22 cellular contexts compared by ENCODE assay signal in genomic region chr7:82722946-82723345, GRCh38.
DNase-seq lines count a peak whose midpoint lies in the region.
"Had no signal": no experiment of that assay in that cellular context is flagged by ENCODE, and none has a peak within 500 bp of the region (broad histone marks: within the 10 kb centered on the region; RNA-seq: fewer than 3 reads in every experiment).

No MANE protein-coding gene starts in this region.

- H2AK5ac ChIP-seq in mesendoderm (ENCODE audit: low read length), result no peak overlapping the region

- DNase-seq in DMS 273 (lab: John Stamatoyannopoulos, UW; ENCODE audit: unreplicated experiment) (peak; percentile 25), DMS 273 treated with DMSO at 0.1 percent for 48 hours (lab: John Stamatoyannopoulos, UW) (no peak), GM23248 (peak; percentile 67), SK-MEL-5 (ENCODE audit: low read depth, low spot score) (peak; percentile 24), mesendoderm (peak; percentile 58), D341Med (ENCODE audit: low spot score) (no peak)
- DNase-seq in activated effector memory CD4-positive, alpha-beta T cell treated with Interleukin-2 at 50 U/mL for 16 hours, result no peak
- DNase-seq in CD4-positive, alpha-beta memory T cell, result no peak
- DNase-seq: activated CD8-positive, alpha-beta memory T cell treated with anti-CD3 and anti-CD28 coated beads for 24 hours; activated T-cell treated with anti-CD3 and anti-CD28 coated beads, Interleukin-2, amount 50 U/mL, for 72 hours; brain microvascular endothelial cell; C1 segment of cervical spinal cord; colonic mucosa; GOT3; midbrain; NCI-H1092 treated with DMSO at 0.1 percent for 48 hours; psoas muscle; stimulated activated CD8-positive, alpha-beta memory T cell treated with anti-CD3 and anti-CD28 coated beads, Interleukin-4, amount 100 ng/mL, for 48 hours had no signal

- POLR2A ChIA-PET in CD4-positive, alpha-beta memory T cell (lab: Charles Lee; ENCODE audit: partially characterized antibody), result no interaction called here

- H3K56ac ChIP-seq in mesendoderm (ENCODE audit: low read length), result no peak overlapping the region

- no peak overlapping the region for H2BK120ac ChIP-seq in mesendoderm (ENCODE audit: low read depth, low read length)

- H3K27ac Mint-ChIP-seq in CD4-positive, alpha-beta memory T cell, result no peak overlapping the region
- H3K27ac Mint-ChIP-seq: activated naive CD4-positive, alpha-beta T cell treated with anti-CD3 and anti-CD28 coated beads, Interleukin-2, amount 50 U/mL, for 72 hours; activated T-cell treated with anti-CD3 and anti-CD28 coated beads, Interleukin-2, amount 50 U/mL, for 72 hours; IgD-negative memory B cell had no signal

- no peaks in the 10 kb centered on the region for H3K36me3 Mint-ChIP-seq in CD4-positive, alpha-beta memory T cell
- H3K36me3 Mint-ChIP-seq: activated naive CD4-positive, alpha-beta T cell treated with anti-CD3 and anti-CD28 coated beads, Interleukin-2, amount 50 U/mL, for 72 hours; IgD-negative memory B cell had no signal

- intact Hi-C loops in CD4-positive, alpha-beta memory T cell (cut with micrococcal nuclease), result loop anchor here (10.0 kb wide), 1 partner anchor 148 kb away; no protein-coding TSS in a partner anchor

- no peak overlapping the region for H4K5ac ChIP-seq in mesendoderm (ENCODE audit: low read length)

- 0 out of 2 replicates have a peak overlapping the region, but pooled peaks have one; percentile 4 for H2AFZ ChIP-seq in GM23248

- peaks cover 0 to 5% (median under 1%) of the 10 kb centered on the region in 8 donors for H3K9me3 Mint-ChIP-seq in CD4-positive, alpha-beta memory T cell
- H3K9me3 Mint-ChIP-seq: activated naive CD4-positive, alpha-beta T cell treated with anti-CD3 and anti-CD28 coated beads, Interleukin-2, amount 50 U/mL, for 72 hours; activated T-cell treated with anti-CD3 and anti-CD28 coated beads, Interleukin-2, amount 50 U/mL, for 72 hours; neural crest cell had no signal

- H3K4me3 ChIP-seq in GM23248 (no peak overlapping the region), mesendoderm (ENCODE audit: low read length) (no peak overlapping the region)
- no peak overlapping the region for H3K4me3 ChIP-seq in CD4-positive, alpha-beta memory T cell (ENCODE audit: low read length in 2 of 2)
- H3K4me3 ChIP-seq: colonic mucosa, psoas muscle had no signal

- in situ Hi-C loops in GM23248 (cut with MboI), result no loop called here
- in situ Hi-C loops in SK-MEL-5 (cut with HindIII; ENCODE audit: low pct_unique_long_range_greater_than_20kb, low sequenced_read_pairs), result no loop called here

- H3F3A ChIP-seq in GM23248 (ENCODE audit: insufficient read depth), result no peaks in the 10 kb centered on the region

- H3K4me2 ChIP-seq in GM23248 (ENCODE audit: unreplicated experiment), result no peak overlapping the region
- no peak overlapping the region for H3K4me2 ChIP-seq in mesendoderm (ENCODE audit: low read length)

- no peak overlapping the region for H2BK5ac ChIP-seq in mesendoderm (ENCODE audit: low read length)

- H3K23ac ChIP-seq in mesendoderm (ENCODE audit: low read length), result no peak overlapping the region

- no peaks in the 10 kb centered on the region for H3K79me1 ChIP-seq in mesendoderm (ENCODE audit: low read length)

- no peaks in the 10 kb centered on the region for H3K9me2 ChIP-seq in GM23248 (ENCODE audit: insufficient read depth)

- H3K27me3 ChIP-seq in GM23248 (replicated peaks; ENCODE audit: insufficient read depth), result no peaks in the 10 kb centered on the region
- H3K27me3 ChIP-seq in mesendoderm (ENCODE audit: insufficient read depth, low read length, poor library complexity), result no peaks in the 10 kb centered on the region
- H3K27me3 ChIP-seq in CD4-positive, alpha-beta memory T cell (ENCODE audit: insufficient read depth, low read length), result no peaks in the 10 kb centered on the region
- H3K27me3 ChIP-seq: brain microvascular endothelial cell, colonic mucosa had no signal

- no peaks in the 10 kb centered on the region for H3K4me1 Mint-ChIP-seq in CD4-positive, alpha-beta memory T cell
- H3K4me1 Mint-ChIP-seq: IgD-negative memory B cell, neural crest cell had no signal

- H3K27me3 Mint-ChIP-seq in CD4-positive, alpha-beta memory T cell, result no peaks in the 10 kb centered on the region
- H3K27me3 Mint-ChIP-seq: IgD-negative memory B cell had no signal

- no peaks in the 10 kb centered on the region for H3K79me2 ChIP-seq in GM23248 (ENCODE audit: insufficient read depth)
- H3K79me2 ChIP-seq in mesendoderm (ENCODE audit: control insufficient read depth, insufficient read depth, low read length), result no peaks in the 10 kb centered on the region

- CTCF ChIA-PET in CD4-positive, alpha-beta memory T cell (lab: Charles Lee; ENCODE audit: partially characterized antibody), result no interaction called here

- H3K27ac ChIP-seq in GM23248 (no peak overlapping the region), mesendoderm (ENCODE audit: low read depth, low read length) (no peak overlapping the region)
- H3K27ac ChIP-seq in CD4-positive, alpha-beta memory T cell (ENCODE audit: low read depth, low read length), result no peak overlapping the region
- H3K27ac ChIP-seq: 22Rv1, brain microvascular endothelial cell, colonic mucosa, psoas muscle had no signal

- H3K4ac ChIP-seq in mesendoderm (ENCODE audit: low read depth, low read length), result no peak overlapping the region

- H3K4me1 ChIP-seq in GM23248 (ENCODE audit: insufficient read depth) (peaks cover 7% of the 10 kb centered on the region), mesendoderm (ENCODE audit: control insufficient read depth, low read depth, low read length) (no peaks in the 10 kb centered on the region)
- no peaks in the 10 kb centered on the region for H3K4me1 ChIP-seq in CD4-positive, alpha-beta memory T cell (ENCODE audit: insufficient read depth, low read length)
- H3K4me1 ChIP-seq: colonic mucosa, psoas muscle had no signal

- no peaks in the 10 kb centered on the region for H3K36me3 ChIP-seq in GM23248 (ENCODE audit: low read depth)
- H3K36me3 ChIP-seq in mesendoderm (ENCODE audit: control insufficient read depth, insufficient read depth, low read length), result no peaks in the 10 kb centered on the region
- H3K36me3 ChIP-seq in CD4-positive, alpha-beta memory T cell (ENCODE audit: insufficient read depth, low read length), result no peaks in the 10 kb centered on the region
- H3K36me3 ChIP-seq: brain microvascular endothelial cell, colonic mucosa had no signal

- no peak overlapping the region for H4K8ac ChIP-seq in mesendoderm (ENCODE audit: low read depth, low read length)

- no peak overlapping the region for H3K4me3 Mint-ChIP-seq in CD4-positive, alpha-beta memory T cell
- H3K4me3 Mint-ChIP-seq: activated T-cell treated with anti-CD3 and anti-CD28 coated beads, Interleukin-2, amount 50 U/mL, for 72 hours; IgD-negative memory B cell; neural crest cell had no signal

- H2BK15ac ChIP-seq in mesendoderm (replicated peaks; ENCODE audit: low read depth), result no peak overlapping the region

- no peaks in the 10 kb centered on the region for H4K20me1 ChIP-seq in GM23248 (ENCODE audit: insufficient read depth)

- H3K9me3 ChIP-seq in GM23248 (ENCODE audit: low read depth), result no peaks in the 10 kb centered on the region
- H3K9me3 ChIP-seq in CD4-positive, alpha-beta memory T cell (ENCODE audit: control insufficient read depth in 1 of 2, low read length in 2 of 2), result no peaks in the 10 kb centered on the region
- H3K9me3 ChIP-seq: colonic mucosa, psoas muscle had no signal

- WGBS in GM23248 (ENCODE audit: low coverage in 1 of 2, low lambda C conversion rate in 2 of 2, missing lambda C conversion rate in 2 of 2), 2 experiments, result 12 to 17% methylated on average over 3 of the region's 3 CpGs
- no CpG with 5 or more reads among the region's 3 CpGs for WGBS in mesendoderm (ENCODE audit: extremely low coverage, insufficient coverage, low lambda C conversion rate)

- H3K18ac ChIP-seq in mesendoderm (ENCODE audit: low read length), result no peak overlapping the region

- no peak overlapping the region for H3K9ac ChIP-seq in GM23248
- no peak overlapping the region for H3K9ac ChIP-seq in mesendoderm (ENCODE audit: low read length)

Comparison
In these comparisons a context has a peak if more than half of its experiments do, and no peak if none do; other contexts are left out.
1. DNase-seq: peak in DMS 273 (single experiment), GM23248 (single experiment), SK-MEL-5 (single experiment) and mesendoderm (single experiment); none in DMS 273 treated with DMSO at 0.1 percent for 48 hours (single experiment), activated effector memory CD4-positive, alpha-beta T cell treated with Interleukin-2 at 50 U/mL for 16 hours (single experiment), CD4-positive, alpha-beta memory T cell (0 of 5) and D341Med (single experiment).